27 cellular contexts compared by ENCODE assay signal in the genomic region with DNA sequence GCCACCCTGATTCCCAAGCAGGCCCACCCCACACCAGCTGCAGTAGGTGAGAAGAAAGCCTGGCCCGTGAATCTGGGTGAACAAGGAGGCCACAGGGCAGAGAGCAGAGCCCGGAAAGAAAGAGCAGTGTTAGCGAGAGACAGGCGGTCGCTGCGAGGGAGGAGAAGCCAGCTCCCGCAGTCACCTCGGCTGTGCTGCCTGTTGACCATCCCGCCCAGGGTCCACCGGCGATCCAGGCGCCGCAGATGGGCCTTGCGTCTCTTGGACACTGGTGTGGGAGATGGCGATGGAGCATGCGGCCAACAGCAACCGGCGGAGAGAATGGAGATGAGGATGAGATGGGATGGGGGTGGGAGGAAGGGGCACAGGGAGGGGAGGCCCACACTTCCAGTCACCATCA.
DNase-seq lines count a peak whose midpoint lies in the region; ATAC-seq and TF ChIP-seq lines count a peak whose summit lies in the region.
"Had no signal": no experiment of that assay in that cellular context is flagged by ENCODE, and none has a peak within 500 bp of the region (broad histone marks: within the 10 kb centered on the region; RNA-seq: fewer than 3 reads in every experiment).

No MANE protein-coding gene starts in this region.

- 90% methylated on average over 18 of the region's 18 CpGs for WGBS in right cardiac atrium
- WGBS in heart right ventricle, 2 donors = 94 to 95% methylated on average over 18 of the region's 18 CpGs
- 90% methylated on average over 18 of the region's 18 CpGs for WGBS in esophagus muscularis mucosa
- WGBS in smooth muscle cell (ENCODE audit: low lambda C conversion rate) = 93% methylated on average over 18 of the region's 18 CpGs
- no CpG with 5 or more reads among the region's 18 CpGs for WGBS in mesendoderm (ENCODE audit: extremely low coverage, insufficient coverage, low lambda C conversion rate)

- no peak for TF ChIP-seq POLR2A in esophagus muscularis mucosa (IDR thresholded peaks at IDR 0.05; ENCODE audit: low read depth)

- H2BK120ac ChIP-seq in mesendoderm (ENCODE audit: low read depth, low read length) = no peak overlapping the region

- H3K4me1 Mint-ChIP-seq in T-helper 17 cell = peaks cover 5% of the 10 kb centered on the region
- H3K4me1 Mint-ChIP-seq: activated CD4-positive, alpha-beta T cell treated with anti-CD3 and anti-CD28 coated beads, Interleukin-2, amount 10 ng/mL, durations not matched to agents 24 days and 14 days; B cell; mesothelial cell of epicardium; natural killer cell had no signal

- H3K27me3 ChIP-seq in right cardiac atrium (ENCODE audit: control insufficient read depth, insufficient read depth) (no peaks in the 10 kb centered on the region), heart right ventricle (no peaks in the 10 kb centered on the region), esophagus muscularis mucosa (no peaks in the 10 kb centered on the region), smooth muscle cell (ENCODE audit: low read depth) (no peaks in the 10 kb centered on the region), mesendoderm (ENCODE audit: insufficient read depth, low read length, poor library complexity) (no peaks in the 10 kb centered on the region)
- H3K27me3 ChIP-seq in effector memory CD4-positive, alpha-beta T cell (replicated peaks; ENCODE audit: control insufficient read depth, insufficient read depth, low read length, poor library complexity, severe bottlenecking) = no peaks in the 10 kb centered on the region
- H3K27me3 ChIP-seq: ovary had no signal

- H2AK5ac ChIP-seq in mesendoderm (ENCODE audit: low read length) = no peak overlapping the region

- H3K27ac ChIP-seq in right cardiac atrium (ENCODE audit: low read length) (no peak overlapping the region), heart right ventricle (peak overlapping the region in 5 of 10 donors; percentile 28 to 79 (median 34)), esophagus muscularis mucosa (replicated peaks in 1 of 4) (peak overlapping the region; percentile 32 to 76 (median 58)), smooth muscle cell (ENCODE audit: low read depth) (peak overlapping the region; percentile 78), mesendoderm (ENCODE audit: low read depth, low read length) (no peak overlapping the region)
- H3K27ac ChIP-seq in effector memory CD4-positive, alpha-beta T cell (ENCODE audit: insufficient read depth, low read length, poor library complexity, severe bottlenecking) = no peak overlapping the region
- H3K27ac ChIP-seq: A549, epithelial cell of prostate, ovary had no signal

- H3K79me2 ChIP-seq in smooth muscle cell (ENCODE audit: low read depth) (no peaks in the 10 kb centered on the region), mesendoderm (ENCODE audit: control insufficient read depth, insufficient read depth, low read length) (no peaks in the 10 kb centered on the region)

- no peak overlapping the region for H3K23ac ChIP-seq in mesendoderm (ENCODE audit: low read length)

- no peak for TF ChIP-seq CTCF in heart right ventricle (IDR thresholded peaks at IDR 0.05)
- no peak for TF ChIP-seq CTCF in esophagus muscularis mucosa (IDR thresholded peaks at IDR 0.05)
- no peak for TF ChIP-seq CTCF in smooth muscle cell (IDR thresholded peaks at IDR 0.05; ENCODE audit: borderline replicate concordance, insufficient read depth, poor library complexity, severe bottlenecking)

- TF ChIP-seq EP300 in esophagus muscularis mucosa (IDR thresholded peaks at IDR 0.05) = no peak

- H3K18ac ChIP-seq in mesendoderm (ENCODE audit: low read length) = no peak overlapping the region

- no peak overlapping the region for H2BK5ac ChIP-seq in mesendoderm (ENCODE audit: low read length)

- H3K56ac ChIP-seq in mesendoderm (ENCODE audit: low read length) = no peak overlapping the region

- H3K4me2 ChIP-seq in smooth muscle cell (no peak overlapping the region), mesendoderm (ENCODE audit: low read length) (no peak overlapping the region)
- H3K4me2 ChIP-seq: A549, SK-N-SH had no signal

- H3K27ac Mint-ChIP-seq in T-helper 17 cell = no peak overlapping the region
- H3K27ac Mint-ChIP-seq: activated CD4-positive, alpha-beta T cell treated with anti-CD3 and anti-CD28 coated beads, Interleukin-2, amount 10 ng/mL, durations not matched to agents 24 days and 14 days; B cell; mesothelial cell of epicardium; natural killer cell had no signal

- H3K4me3 ChIP-seq in right cardiac atrium (ENCODE audit: low read length) = no peak overlapping the region
- no peak overlapping the region for H3K4me3 ChIP-seq in heart right ventricle
- H3K4me3 ChIP-seq in esophagus muscularis mucosa = no peak overlapping the region
- H3K4me3 ChIP-seq in smooth muscle cell = no peak overlapping the region
- H3K4me3 ChIP-seq in effector memory CD4-positive, alpha-beta T cell (ENCODE audit: insufficient read depth, low read depth, low read length, poor library complexity, severe bottlenecking) = no peak overlapping the region
- no peak overlapping the region for H3K4me3 ChIP-seq in mesendoderm (ENCODE audit: low read length)
- H3K4me3 ChIP-seq: A549, ovary had no signal

- DNase-seq in right cardiac atrium = peak; percentile 10 to 68 (median 54)
- DNase-seq in heart right ventricle = no peak
- no peak for DNase-seq in esophagus muscularis mucosa (ENCODE audit: extremely low spot score)
- no peak for DNase-seq in smooth muscle cell (lab: John Stamatoyannopoulos, UW; ENCODE audit: unreplicated experiment)
- DNase-seq in NK-92 treated with Interleukin-12 subunit alpha and Interleukin-12 subunit beta, amount 100 ng/mL, for 24 hours (lab: John Stamatoyannopoulos, UW) = no peak
- no peak for DNase-seq in effector memory CD4-positive, alpha-beta T cell
- DNase-seq in mesendoderm = no peak
- no peak for DNase-seq in T-helper 17 cell
- DNase-seq: activated CD4-positive, alpha-beta T cell treated with anti-CD3 and anti-CD28 coated beads, Interleukin-2, amount 10 ng/mL, durations not matched to agents 24 days and 14 days; activated naive CD4-positive, alpha-beta T cell treated with Interleukin-2 at 50 U/mL for 16 hours; activated T-cell treated with anti-CD3 and anti-CD28 coated beads, Interleukin-2, amount 50 U/mL, for 48 hours; amniotic stem cell; foreskin fibroblast; IMR-90; left cardiac atrium; natural killer cell; NCI-H1105 treated with DMSO at 0.1 percent for 48 hours; NCI-H2029; NCI-H2227 treated with DMSO at 0.1 percent for 48 hours; ovary; RPMI8226; SK-N-SH; T-helper 2 cell had no signal

- H3K79me1 ChIP-seq in mesendoderm (ENCODE audit: low read length) = no peaks in the 10 kb centered on the region

- no peak overlapping the region for H3K4me3 Mint-ChIP-seq in T-helper 17 cell
- H3K4me3 Mint-ChIP-seq: activated CD4-positive, alpha-beta T cell treated with anti-CD3 and anti-CD28 coated beads, Interleukin-2, amount 10 ng/mL, durations not matched to agents 24 days and 14 days; B cell; mesothelial cell of epicardium; natural killer cell had no signal

- H3K9ac ChIP-seq in smooth muscle cell (ENCODE audit: low read depth) (no peak overlapping the region), mesendoderm (ENCODE audit: low read length) (no peak overlapping the region)
- H3K9ac ChIP-seq: SK-N-SH had no signal

- H3K9me3 ChIP-seq in right cardiac atrium (ENCODE audit: control insufficient read depth, low read length) (no peaks in the 10 kb centered on the region), heart right ventricle (no peaks in the 10 kb centered on the region), esophagus muscularis mucosa (no peaks in the 10 kb centered on the region), smooth muscle cell (replicated peaks; ENCODE audit: low read depth) (no peaks in the 10 kb centered on the region), T-helper 17 cell (ENCODE audit: control insufficient read depth, low read length, poor library complexity, severe bottlenecking) (no peaks in the 10 kb centered on the region)
- H3K9me3 ChIP-seq in effector memory CD4-positive, alpha-beta T cell (ENCODE audit: control insufficient read depth, low read length) = no peaks in the 10 kb centered on the region
- H3K9me3 ChIP-seq: A549, ovary, SK-N-SH had no signal

- no peak overlapping the region for H3K4ac ChIP-seq in mesendoderm (ENCODE audit: low read depth, low read length)

- no peak overlapping the region for H4K8ac ChIP-seq in mesendoderm (ENCODE audit: low read depth, low read length)

- H4K5ac ChIP-seq in mesendoderm (ENCODE audit: low read length) = no peak overlapping the region

- peaks cover 21% of the 10 kb centered on the region for H3K4me1 ChIP-seq in right cardiac atrium (ENCODE audit: control insufficient read depth, insufficient read depth, low read length)
- peaks cover 33 to 62% (median 56%) of the 10 kb centered on the region in 9 donors for H3K4me1 ChIP-seq in heart right ventricle
- peaks cover 52 to 71% (median 59%) of the 10 kb centered on the region in 4 donors for H3K4me1 ChIP-seq in esophagus muscularis mucosa
- peaks cover 6% of the 10 kb centered on the region for H3K4me1 ChIP-seq in smooth muscle cell (ENCODE audit: low read depth)
- no peaks in the 10 kb centered on the region for H3K4me1 ChIP-seq in effector memory CD4-positive, alpha-beta T cell (ENCODE audit: control insufficient read depth, insufficient read depth, low read length, poor library complexity, severe bottlenecking)
- no peaks in the 10 kb centered on the region for H3K4me1 ChIP-seq in mesendoderm (ENCODE audit: control insufficient read depth, low read depth, low read length)
- H3K4me1 ChIP-seq: A549 had no signal

- no peaks in the 10 kb centered on the region for H3K27me3 Mint-ChIP-seq in T-helper 17 cell
- H3K27me3 Mint-ChIP-seq: activated CD4-positive, alpha-beta T cell treated with anti-CD3 and anti-CD28 coated beads, Interleukin-2, amount 10 ng/mL, durations not matched to agents 24 days and 14 days; B cell had no signal

- peaks cover 6% of the 10 kb centered on the region for H3K36me3 Mint-ChIP-seq in T-helper 17 cell (ENCODE audit: low read depth)
- H3K36me3 Mint-ChIP-seq: natural killer cell had no signal

- intact Hi-C loops in right cardiac atrium (cut with DNase I) = no loop called here
- intact Hi-C loops in heart right ventricle (cut with DNase I) = loop anchor here in 1 of 10 donors (10.0 kb wide), 1 partner anchor 1617 kb away; no protein-coding TSS in a partner anchor
- intact Hi-C loops in esophagus muscularis mucosa (cut with DNase I) = no loop called here

- H2AFZ ChIP-seq in smooth muscle cell (ENCODE audit: low read depth) = no peak overlapping the region

- peaks cover 11% of the 10 kb centered on the region for H3F3A ChIP-seq in smooth muscle cell (ENCODE audit: low read depth)

- peaks cover 11% of the 10 kb centered on the region for H4K20me1 ChIP-seq in smooth muscle cell (ENCODE audit: low read depth)

- H3K36me3 ChIP-seq in heart right ventricle = peaks cover 0 to 80% (median 18%) of the 10 kb centered on the region in 9 donors
- H3K36me3 ChIP-seq in esophagus muscularis mucosa = peaks cover 39 to 96% (median 85%) of the 10 kb centered on the region in 4 donors
- peaks cover 7% of the 10 kb centered on the region for H3K36me3 ChIP-seq in smooth muscle cell (ENCODE audit: low read depth)
- H3K36me3 ChIP-seq in effector memory CD4-positive, alpha-beta T cell (ENCODE audit: control insufficient read depth, insufficient read depth, low read length) = peaks cover 4% of the 10 kb centered on the region
- peaks cover 4% of the 10 kb centered on the region for H3K36me3 ChIP-seq in mesendoderm (ENCODE audit: control insufficient read depth, insufficient read depth, low read length)
- H3K36me3 ChIP-seq: ovary had no signal

- ATAC-seq in right cardiac atrium (no peak), heart right ventricle (no peak), T-helper 17 cell (no peak)
- ATAC-seq: A549, left cardiac atrium, natural killer cell had no signal

- no peak overlapping the region for H2BK15ac ChIP-seq in mesendoderm (replicated peaks; ENCODE audit: low read depth)

Comparison
In these comparisons a context has a peak if more than half of its experiments do, and no peak if none do; other contexts are left out.
1. DNase-seq: peak in right cardiac atrium (3 of 3); none in heart right ventricle (0 of 2), esophagus muscularis mucosa (single experiment), smooth muscle cell (single experiment), NK-92 treated with Interleukin-12 subunit alpha and Interleukin-12 subunit beta, amount 100 ng/mL, for 24 hours (single experiment), effector memory CD4-positive, alpha-beta T cell (0 of 3), mesendoderm (single experiment) and T-helper 17 cell (0 of 3).
2. H3K27ac ChIP-seq: peak in esophagus muscularis mucosa (4 of 4) and smooth muscle cell (single experiment); none in right cardiac atrium (single experiment), effector memory CD4-positive, alpha-beta T cell (single experiment) and mesendoderm (single experiment).